ENCODE assay signal across 13 cellular contexts in the genomic region with DNA sequence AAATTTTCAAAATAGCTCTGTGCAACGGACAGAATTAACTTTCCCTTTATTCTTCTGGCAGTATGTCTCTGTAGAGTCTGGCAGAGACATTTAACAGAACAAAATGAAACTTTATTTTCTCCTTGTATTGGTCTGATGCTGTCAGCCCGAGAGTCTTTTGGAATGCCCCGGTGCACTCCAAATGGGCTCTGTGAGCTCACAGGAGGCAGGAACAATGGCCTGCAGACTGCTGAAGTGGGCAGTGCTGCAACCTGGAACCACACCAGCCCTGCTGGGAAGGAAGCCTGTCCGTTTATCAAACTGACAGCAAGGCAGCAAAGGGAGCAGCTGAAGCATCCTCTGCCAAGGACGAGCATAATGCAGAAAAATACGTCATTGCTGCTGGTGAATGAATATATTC.
DNase-seq lines count a peak whose midpoint lies in the region; ATAC-seq, FAIRE-seq and TF ChIP-seq lines count a peak whose summit lies in the region.
"Had no signal": no experiment of that assay in that cellular context is flagged by ENCODE, and none has a peak within 500 bp of the region (broad histone marks: within the 10 kb centered on the region; RNA-seq: fewer than 3 reads in every experiment).

No MANE protein-coding gene starts in this region.

- H3K9ac ChIP-seq in adipocyte (ENCODE audit: low read length): peak overlapping the region; percentile 59

- 0 to 20% methylated on average over 1 to 4 of the region's 6 CpGs for whole genome bisulfite sequencing in gastroesophageal sphincter (ENCODE audit: low coverage in 1 of 2), 2 donors

- no peaks in the 10 kb centered on the region for H3K36me3 Mint-ChIP-seq in nephron progenitor cell (ENCODE audit: low read depth)

- H3K36me3 ChIP-seq in adipocyte (ENCODE audit: control insufficient read depth, insufficient read depth, low read length, severe bottlenecking) (no peaks in the 10 kb centered on the region), gastroesophageal sphincter (no peaks in the 10 kb centered on the region), upper lobe of right lung (no peaks in the 10 kb centered on the region)
- H3K36me3 ChIP-seq: brain microvascular endothelial cell had no signal

- no peaks in the 10 kb centered on the region for H3K9me3 ChIP-seq in adipocyte (ENCODE audit: control insufficient read depth, low read length)
- H3K9me3 ChIP-seq in gastroesophageal sphincter: no peaks in the 10 kb centered on the region
- H3K9me3 ChIP-seq in upper lobe of right lung: no peaks in the 10 kb centered on the region

- no peak for TF ChIP-seq EP300 in gastroesophageal sphincter (IDR thresholded peaks at IDR 0.05)

- TF ChIP-seq POLR2A in gastroesophageal sphincter (IDR thresholded peaks at IDR 0.05): no peak

- ATAC-seq in gastroesophageal sphincter: peak; percentile 50
- ATAC-seq in upper lobe of right lung: peak; percentile 77
- no peak for ATAC-seq in HG03521 (IDR thresholded peaks at IDR 0.05; ENCODE audit: unreplicated experiment)
- ATAC-seq: PC-3 had no signal

- H3K27ac ChIP-seq in gastroesophageal sphincter (peak overlapping the region; percentile 6 to 73 (median 69)), upper lobe of right lung (peak overlapping the region; percentile 20)
- H3K27ac ChIP-seq: brain microvascular endothelial cell had no signal

- peaks cover 12% of the 10 kb centered on the region for H3K27me3 Mint-ChIP-seq in nephron progenitor cell (ENCODE audit: low read depth, poor library complexity)
- H3K27me3 Mint-ChIP-seq: stimulated activated naive CD8-positive, alpha-beta T cell treated with anti-CD3 and anti-CD28 coated beads, Interleukin-15, Interleukin-2, amounts not matched to agents 100 ng/mL and 50 ng/mL, for 24 hours had no signal

- H3K4me1 Mint-ChIP-seq in nephron progenitor cell: peaks cover 24% of the 10 kb centered on the region

- no peak overlapping the region for H3K27ac Mint-ChIP-seq in nephron progenitor cell
- H3K27ac Mint-ChIP-seq: stimulated activated naive CD8-positive, alpha-beta T cell treated with anti-CD3 and anti-CD28 coated beads, Interleukin-15, Interleukin-2, amounts not matched to agents 100 ng/mL and 50 ng/mL, for 24 hours had no signal

- TF ChIP-seq CTCF in gastroesophageal sphincter (IDR thresholded peaks at IDR 0.05): no peak
- TF ChIP-seq CTCF in nephron progenitor cell (IDR thresholded peaks at IDR 0.05): no peak
- no peak for TF ChIP-seq CTCF in upper lobe of right lung (IDR thresholded peaks at IDR 0.05)

- DNase-seq in adipocyte (ENCODE audit: low read depth) (no peak), nephron progenitor cell (peak; percentile 28), upper lobe of right lung (no peak), DMS114 treated with DMSO at 0.1 percent for 48 hours (lab: John Stamatoyannopoulos, UW; ENCODE audit: unreplicated experiment) (no peak), urothelium cell line (ENCODE audit: low spot score) (no peak)
- DNase-seq: activated CD8-positive, alpha-beta memory T cell treated with anti-CD3 and anti-CD28 coated beads, Interleukin-2, amount 50 U/mL, for 4 hours; brain microvascular endothelial cell; DMS53; NCI-H1930; PC-3 had no signal

- H3K4me1 ChIP-seq in adipocyte (ENCODE audit: control insufficient read depth, insufficient read depth, low read length): peaks cover 35% of the 10 kb centered on the region
- peaks cover 0 to 38% (median 0%) of the 10 kb centered on the region in 3 donors for H3K4me1 ChIP-seq in gastroesophageal sphincter
- peaks cover 20% of the 10 kb centered on the region for H3K4me1 ChIP-seq in upper lobe of right lung

- peaks cover 6% of the 10 kb centered on the region for H3K9me3 Mint-ChIP-seq in nephron progenitor cell
- H3K9me3 Mint-ChIP-seq: stimulated activated naive CD8-positive, alpha-beta T cell treated with anti-CD3 and anti-CD28 coated beads, Interleukin-15, Interleukin-2, amounts not matched to agents 100 ng/mL and 50 ng/mL, for 24 hours had no signal

- intact Hi-C loops in upper lobe of right lung (cut with DNase I): no loop called here

- H3K27me3 ChIP-seq in adipocyte (replicated peaks; ENCODE audit: control insufficient read depth, insufficient read depth, low read length): no peaks in the 10 kb centered on the region
- H3K27me3 ChIP-seq in gastroesophageal sphincter: no peaks in the 10 kb centered on the region
- no peaks in the 10 kb centered on the region for H3K27me3 ChIP-seq in upper lobe of right lung
- H3K27me3 ChIP-seq: brain microvascular endothelial cell had no signal

- peak overlapping the region; percentile 65 for H3K4me3 ChIP-seq in adipocyte (ENCODE audit: low read length)
- H3K4me3 ChIP-seq in gastroesophageal sphincter: peak overlapping the region; percentile 4 to 38
- H3K4me3 ChIP-seq in upper lobe of right lung: peak overlapping the region; percentile 25

- H3K4me3 Mint-ChIP-seq in nephron progenitor cell: no peak overlapping the region
- H3K4me3 Mint-ChIP-seq: stimulated activated naive CD8-positive, alpha-beta T cell treated with anti-CD3 and anti-CD28 coated beads, Interleukin-15, Interleukin-2, amounts not matched to agents 100 ng/mL and 50 ng/mL, for 24 hours had no signal

- FAIRE-seq in urothelium cell line (lab: Jason Lieb, UNC): no peak
